ENCODE assay signal across 26 cellular contexts in the genomic region with DNA sequence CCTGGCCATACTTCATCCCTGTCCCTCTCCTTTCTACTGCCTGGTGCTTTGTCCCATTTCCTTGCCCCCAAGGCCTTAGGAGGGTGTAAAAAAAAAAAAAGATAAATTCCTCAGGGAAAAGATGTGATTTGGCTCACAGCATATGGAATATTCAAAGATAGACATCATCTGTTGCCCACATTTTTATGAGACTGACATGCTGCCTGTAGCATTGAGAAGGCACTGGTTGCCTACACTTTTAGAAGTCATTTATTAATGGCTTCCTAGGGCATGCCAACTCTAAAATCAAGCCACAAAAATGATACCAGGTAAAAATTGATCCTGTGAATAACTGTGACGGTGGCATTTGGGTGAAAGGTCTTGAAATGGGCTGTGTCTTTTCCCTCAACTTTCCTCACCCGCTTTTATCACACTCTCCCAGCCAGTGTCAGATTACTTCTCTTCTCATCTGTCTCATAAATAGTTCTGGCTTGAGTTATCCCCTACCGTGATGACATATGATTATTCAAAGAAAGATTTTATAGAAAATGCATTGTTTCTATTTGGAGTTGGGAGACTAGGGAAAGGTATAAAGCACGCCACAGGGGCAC.
A peak's percentile ranks its signal among the peaks of the same experiment; 100 is the strongest.
DNase-seq lines count a peak whose midpoint lies in the region; ATAC-seq, FAIRE-seq and TF ChIP-seq lines count a peak whose summit lies in the region.
"Had no signal": no experiment of that assay in that cellular context is flagged by ENCODE, and none has a peak within 500 bp of the region (broad histone marks: within the 10 kb centered on the region; RNA-seq: fewer than 3 reads in every experiment).

No MANE protein-coding gene starts in this region.

- TF ChIP-seq CTCF in astrocyte (IDR thresholded peaks at IDR 0.05; ENCODE audit: insufficient read depth, low read depth, low read length) (no peak), progenitor cell of endocrine pancreas (IDR thresholded peaks at IDR 0.05; ENCODE audit: unreplicated experiment) (no peak), foreskin keratinocyte (conservative IDR thresholded peaks at IDR 0.05) (no peak)

- H3K4me3 Mint-ChIP-seq in astrocyte (ENCODE audit: unreplicated experiment) (no peak overlapping the region), progenitor cell of endocrine pancreas (ENCODE audit: low read depth) (no peak overlapping the region)
- H3K4me3 Mint-ChIP-seq: activated CD4-positive, alpha-beta memory T cell treated with anti-CD3 and anti-CD28 coated beads for 36 hours; activated naive CD8-positive, alpha-beta T cell; memory B cell; neural progenitor cell had no signal

- ATAC-seq in sciatic nerve (no peak), foreskin keratinocyte (no peak)
- ATAC-seq: stimulated activated naive CD8-positive, alpha-beta T cell treated with anti-CD3 and anti-CD28 coated beads, Interleukin-15, Interleukin-2, amounts not matched to agents 100 U/mL and 50 U/mL, for 24 hours had no signal

- no peak overlapping the region for H3K4me2 ChIP-seq in astrocyte (ENCODE audit: low read length)
- H3K4me2 ChIP-seq: neural progenitor cell had no signal

- H3K27me3 Mint-ChIP-seq in astrocyte (ENCODE audit: low read depth, unreplicated experiment) (no peaks in the 10 kb centered on the region), progenitor cell of endocrine pancreas (no peaks in the 10 kb centered on the region)
- H3K27me3 Mint-ChIP-seq: activated CD4-positive, alpha-beta memory T cell treated with anti-CD3 and anti-CD28 coated beads for 36 hours; activated naive CD8-positive, alpha-beta T cell; memory B cell had no signal

- H3K9me3 Mint-ChIP-seq in astrocyte (ENCODE audit: unreplicated experiment) (peaks cover 10% of the 10 kb centered on the region), progenitor cell of endocrine pancreas (ENCODE audit: low read depth) (peaks cover 13% of the 10 kb centered on the region)
- H3K9me3 Mint-ChIP-seq: activated CD4-positive, alpha-beta memory T cell treated with anti-CD3 and anti-CD28 coated beads for 36 hours; activated T-helper 2 cell treated with anti-CD3 and anti-CD28 coated beads, Interferon-gamma antibody, Interleukin-2, Interleukin-4, amounts not matched to agents 10 μg/mL and 5 μg/mL and 100 μg/mL, durations not matched to agents 14 hours and 24 hours and 36 hours had no signal

- POLR2A ChIA-PET in HEK293T (lab: Yijun Ruan, JAX): interaction anchor here (1.6 kb wide), 1 partner anchor 139 kb away, joined by 5 read pairs; a partner anchor contains a TSS

- H3K9ac ChIP-seq in astrocyte (ENCODE audit: low read length): no peak overlapping the region
- H3K9ac ChIP-seq: neural progenitor cell had no signal

- H2AFZ ChIP-seq in astrocyte (ENCODE audit: low read depth, low read length): no peak overlapping the region
- H2AFZ ChIP-seq: neural progenitor cell had no signal

- H3K4me3 ChIP-seq in astrocyte (ENCODE audit: insufficient read depth, low read depth, low read length): no peak overlapping the region
- H3K4me3 ChIP-seq: neural progenitor cell, SJCRH30, vagina had no signal

- H3K4me1 Mint-ChIP-seq in astrocyte (ENCODE audit: low read depth, unreplicated experiment) (peaks cover 24% of the 10 kb centered on the region), progenitor cell of endocrine pancreas (ENCODE audit: low read depth) (peaks cover 41% of the 10 kb centered on the region)

- intact Hi-C loops in sciatic nerve (cut with DNase I): no loop called here

- H3K36me3 Mint-ChIP-seq in astrocyte (ENCODE audit: low read depth, unreplicated experiment): peaks cover 11% of the 10 kb centered on the region
- peaks cover 15% of the 10 kb centered on the region for H3K36me3 Mint-ChIP-seq in progenitor cell of endocrine pancreas (ENCODE audit: insufficient read depth)
- H3K36me3 Mint-ChIP-seq: activated CD4-positive, alpha-beta memory T cell treated with anti-CD3 and anti-CD28 coated beads for 36 hours had no signal

- H3K27ac ChIP-seq in astrocyte (ENCODE audit: low read depth, low read length) (no peak overlapping the region), foreskin keratinocyte (no peak overlapping the region)
- H3K27ac ChIP-seq: neural progenitor cell, SJCRH30, vagina had no signal

- DNase-seq in HEK293T (ENCODE audit: extremely low spot score) (peak; percentile 28), OCI-M1 (lab: John Stamatoyannopoulos, UW) (peak; percentile 54), astrocyte (ENCODE audit: low read depth) (peak; percentile 20), progenitor cell of endocrine pancreas (ENCODE audit: low spot score, unreplicated experiment) (no peak), sciatic nerve (ENCODE audit: low spot score) (no peak), dermis blood vessel endothelial cell (no peak), foreskin keratinocyte (no peak), NCI-H2081 (lab: John Stamatoyannopoulos, UW) (no peak)
- DNase-seq: activated CD4-positive, alpha-beta memory T cell treated with anti-CD3 and anti-CD28 coated beads for 36 hours; activated CD4-positive, CD25-positive, alpha-beta regulatory T cell treated with anti-CD3 and anti-CD28 coated beads, Interleukin-2, amount 50 U/mL, for 72 hours; activated CD8-positive, alpha-beta memory T cell treated with anti-CD3 and anti-CD28 coated beads, Interleukin-2, amount 50 U/mL, for 48 hours; C1 segment of cervical spinal cord; COR-L47; Kasumi-1; kidney glomerular epithelial cell; NCI-H1694 treated with DMSO at 0.1 percent for 48 hours; NCI-H526 treated with DMSO at 0.1 percent for 48 hours; SJCRH30; stimulated activated naive CD8-positive, alpha-beta T cell treated with anti-CD3 and anti-CD28 coated beads, Interleukin-15, Interleukin-2, amounts not matched to agents 100 U/mL and 50 U/mL, for 24 hours had no signal

- no peak overlapping the region for H3K27ac Mint-ChIP-seq in astrocyte (ENCODE audit: unreplicated experiment)
- peak overlapping the region; percentile 71 for H3K27ac Mint-ChIP-seq in progenitor cell of endocrine pancreas
- H3K27ac Mint-ChIP-seq: activated CD4-positive, alpha-beta memory T cell treated with anti-CD3 and anti-CD28 coated beads for 36 hours; activated naive CD8-positive, alpha-beta T cell; activated T-helper 2 cell treated with anti-CD3 and anti-CD28 coated beads, Interferon-gamma antibody, Interleukin-2, Interleukin-4, amounts not matched to agents 10 μg/mL and 5 μg/mL and 100 μg/mL, durations not matched to agents 14 hours and 24 hours and 36 hours; memory B cell; neural progenitor cell had no signal

- FAIRE-seq in astrocyte (lab: Jason Lieb, UNC): no peak
- FAIRE-seq: endothelial cell of umbilical vein, GM12892 had no signal

- H3K27me3 ChIP-seq in astrocyte (ENCODE audit: insufficient read depth, low read length): no peaks in the 10 kb centered on the region
- no peaks in the 10 kb centered on the region for H3K27me3 ChIP-seq in foreskin keratinocyte
- H3K27me3 ChIP-seq: neural progenitor cell, SJCRH30, vagina had no signal

- CTCF ChIA-PET in HEK293T (lab: Yijun Ruan, JAX): no interaction called here

- H3K4me1 ChIP-seq in astrocyte (ENCODE audit: insufficient read depth, low read length) (no peaks in the 10 kb centered on the region), foreskin keratinocyte (no peaks in the 10 kb centered on the region)
- H3K4me1 ChIP-seq: SJCRH30 had no signal

- H3K79me2 ChIP-seq in astrocyte (ENCODE audit: insufficient read depth, low read length): no peaks in the 10 kb centered on the region

- no peaks in the 10 kb centered on the region for H3K9me3 ChIP-seq in astrocyte (ENCODE audit: insufficient read depth, low read depth, low read length)
- H3K9me3 ChIP-seq: SJCRH30, vagina had no signal

- no peaks in the 10 kb centered on the region for H4K20me1 ChIP-seq in astrocyte (ENCODE audit: insufficient read depth, low read length)

- no peaks in the 10 kb centered on the region for H3K36me3 ChIP-seq in astrocyte (ENCODE audit: insufficient read depth, low read length)
- H3K36me3 ChIP-seq: neural progenitor cell, SJCRH30, vagina had no signal

TF ChIP-seq in HEK293T, 16 proteins besides CTCF, POLR2A, EP300 and RAD21:
- TF ChIP-seq FOXK2 (IDR thresholded peaks at IDR 0.05): no peak
- TF ChIP-seq, protein P1, sequence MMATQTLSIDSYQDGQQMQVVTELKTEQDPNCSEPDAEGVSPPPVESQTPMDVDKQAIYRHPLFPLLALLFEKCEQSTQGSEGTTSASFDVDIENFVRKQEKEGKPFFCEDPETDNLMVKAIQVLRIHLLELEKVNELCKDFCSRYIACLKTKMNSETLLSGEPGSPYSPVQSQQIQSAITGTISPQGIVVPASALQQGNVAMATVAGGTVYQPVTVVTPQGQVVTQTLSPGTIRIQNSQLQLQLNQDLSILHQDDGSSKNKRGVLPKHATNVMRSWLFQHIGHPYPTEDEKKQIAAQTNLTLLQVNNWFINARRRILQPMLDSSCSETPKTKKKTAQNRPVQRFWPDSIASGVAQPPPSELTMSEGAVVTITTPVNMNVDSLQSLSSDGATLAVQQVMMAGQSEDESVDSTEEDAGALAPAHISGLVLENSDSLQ (IDR thresholded peaks at IDR 0.05): peak; percentile 74
TF ChIP-seq in HEK293T: peak in this region for 1.

Comparison
In these comparisons a context has a peak if more than half of its experiments do, and no peak if none do; other contexts are left out.
1. DNase-seq: peak in HEK293T (single experiment), OCI-M1 (single experiment) and astrocyte (single experiment); none in progenitor cell of endocrine pancreas (single experiment), sciatic nerve (single experiment), dermis blood vessel endothelial cell (single experiment), foreskin keratinocyte (0 of 2) and NCI-H2081 (0 of 2).